8 cellular contexts compared by ENCODE assay signal in the genomic region with DNA sequence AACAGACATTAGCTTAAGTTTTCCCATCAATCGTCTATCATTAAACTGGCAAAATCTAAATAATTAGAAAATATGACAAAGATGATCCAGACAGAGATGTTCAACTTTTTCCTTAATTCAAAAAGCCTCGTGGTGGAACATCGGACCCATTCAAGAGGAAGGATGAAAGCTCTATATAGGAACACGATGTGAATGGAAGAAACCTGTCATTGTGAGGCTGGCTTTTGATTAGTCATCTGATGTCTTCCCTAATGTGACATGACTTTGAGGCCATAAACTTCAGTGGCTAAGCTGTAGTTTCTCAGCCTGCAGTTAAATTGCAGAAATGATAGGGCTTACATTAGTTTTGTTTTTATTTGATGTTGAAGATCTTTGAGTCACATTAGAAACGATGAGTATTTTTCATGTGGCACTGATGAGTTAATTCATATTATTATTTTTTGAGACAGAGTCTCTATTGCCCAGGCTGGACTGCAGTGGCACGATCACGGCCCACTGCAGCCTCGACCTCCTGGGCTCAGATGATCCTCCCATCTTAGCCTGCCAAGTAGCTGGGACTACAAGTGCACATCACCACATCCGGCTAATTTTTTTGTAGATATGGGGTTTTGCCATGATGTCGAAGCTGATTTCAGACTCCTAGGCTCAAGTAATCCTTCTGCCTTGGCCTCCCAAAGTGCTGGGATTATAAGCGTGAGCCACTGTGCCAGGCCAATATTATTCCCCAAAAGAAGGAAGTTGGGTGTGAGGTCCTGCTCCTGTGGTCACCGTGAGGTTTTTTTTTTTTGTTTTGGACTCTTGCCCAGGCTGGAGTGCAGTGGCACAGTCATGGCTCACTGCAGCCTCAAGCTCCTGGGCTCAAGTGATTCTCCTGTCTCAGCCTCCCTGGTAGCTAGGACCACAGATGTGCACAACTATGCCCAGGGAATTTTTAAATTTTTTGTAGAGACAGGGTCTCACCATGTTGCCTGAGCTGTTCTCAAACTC. TPM values are rescaled to one million over a fixed set of nuclear protein-coding genes. Genes with fewer than 3 reads are reported as not detected.
DNase-seq lines count a peak whose midpoint lies in the region; TF ChIP-seq lines count a peak whose summit lies in the region.

No MANE protein-coding gene starts in this region.

- no peak for TF ChIP-seq POLR2A in thyroid gland (IDR thresholded peaks at IDR 0.05)

- POLR2A ChIA-PET in AG04449 (lab: Yijun Ruan, JAX), result interaction anchor here (1.2 to 1.6 kb wide), 2 partner anchors 43 to 208 kb away, joined by 3 to 4 read pairs; partner anchors contain the start of gene WIPI1

- TF ChIP-seq CTCF in AG04449 (IDR thresholded peaks at IDR 0.05; ENCODE audit: insufficient read depth, low read length, missing control alignments) (no peak), thyroid gland (IDR thresholded peaks at IDR 0.05) (no peak)

- peak overlapping the region in 2 of 3 donors; percentile 97 to 98 for H3K27ac ChIP-seq in thyroid gland

- H3K27ac Mint-ChIP-seq in activated T-helper 1 cell treated with anti-CD3 and anti-CD28 coated beads, Interleukin-12 subunit alpha, Interleukin-12 subunit beta, Interleukin-2, Interleukin-4 antibody, amounts not matched to agents 30 ng/mL and 10 ng/mL and 1 ng/mL, durations not matched to agents 14 hours and 24 hours and 36 hours, result peak overlapping the region; percentile 96
- peak overlapping the region; percentile 97 to 100 (median 100) for H3K27ac Mint-ChIP-seq in immature natural killer cell

- peaks cover 64% of the 10 kb centered on the region for H3K4me1 Mint-ChIP-seq in activated T-helper 1 cell treated with anti-CD3 and anti-CD28 coated beads, Interleukin-12 subunit alpha, Interleukin-12 subunit beta, Interleukin-2, Interleukin-4 antibody, amounts not matched to agents 30 ng/mL and 10 ng/mL and 1 ng/mL, durations not matched to agents 14 hours and 24 hours and 36 hours (ENCODE audit: low read depth)
- peaks cover 68 to 82% of the 10 kb centered on the region in 2 donors for H3K4me1 Mint-ChIP-seq in immature natural killer cell

- intact Hi-C loops in activated T-helper 1 cell treated with anti-CD3 and anti-CD28 coated beads, Interleukin-12 subunit alpha, Interleukin-12 subunit beta, Interleukin-2, Interleukin-4 antibody, amounts not matched to agents 30 ng/mL and 10 ng/mL and 1 ng/mL, durations not matched to agents 14 hours and 24 hours and 36 hours (cut with micrococcal nuclease), result loop anchor here (1.0 to 10.0 kb wide), 7 partner anchors 42 to 424 kb away; partner anchors contain the start of genes ARSG, BPTF, PRKAR1A and SLC16A6
- intact Hi-C loops in thyroid gland (cut with DNase I), result no loop called here

- CTCF ChIA-PET in AG04449 (lab: Yijun Ruan, JAX), result interaction anchor here (0.7 to 3.9 kb wide), 20 partner anchors 8 to 358 kb away, joined by 3 to 27 read pairs (median 5); no protein-coding TSS in a partner anchor

- peaks cover 35% of the 10 kb centered on the region for H3K36me3 Mint-ChIP-seq in activated T-helper 1 cell treated with anti-CD3 and anti-CD28 coated beads, Interleukin-12 subunit alpha, Interleukin-12 subunit beta, Interleukin-2, Interleukin-4 antibody, amounts not matched to agents 30 ng/mL and 10 ng/mL and 1 ng/mL, durations not matched to agents 14 hours and 24 hours and 36 hours (ENCODE audit: low read depth)
- peaks cover 3 to 17% (median 10%) of the 10 kb centered on the region in 3 donors for H3K36me3 Mint-ChIP-seq in immature natural killer cell

- peaks cover 2 to 3% of the 10 kb centered on the region in 2 donors for H3K36me3 ChIP-seq in thyroid gland
- H3K36me3 ChIP-seq in H7 (replicated peaks; ENCODE audit: control insufficient read depth, insufficient read depth, low read length), result peaks cover 4% of the 10 kb centered on the region

- no peak for DNase-seq in AG04449 (ENCODE audit: low read depth, low spot score)
- DNase-seq in HT1080 (ENCODE audit: low read depth), result peak; percentile 47
- DNase-seq in activated T-helper 1 cell treated with anti-CD3 and anti-CD28 coated beads, Interleukin-12 subunit alpha, Interleukin-12 subunit beta, Interleukin-2, Interleukin-4 antibody, amounts not matched to agents 30 ng/mL and 10 ng/mL and 1 ng/mL, durations not matched to agents 14 hours and 24 hours and 36 hours (ENCODE audit: low spot score), result no peak
- DNase-seq in immature natural killer cell, result peak; percentile 55 to 64 (median 59)
- no peak for DNase-seq in thyroid gland
- DNase-seq in H7, result no peak
- no peak for DNase-seq in dedifferentiated amniotic fluid mesenchymal stem cell (ENCODE audit: extremely low spot score)
- no peak for DNase-seq in NCI-H345 (lab: John Stamatoyannopoulos, UW)

- no peaks in the 10 kb centered on the region for H3K9me3 Mint-ChIP-seq in activated T-helper 1 cell treated with anti-CD3 and anti-CD28 coated beads, Interleukin-12 subunit alpha, Interleukin-12 subunit beta, Interleukin-2, Interleukin-4 antibody, amounts not matched to agents 30 ng/mL and 10 ng/mL and 1 ng/mL, durations not matched to agents 14 hours and 24 hours and 36 hours
- H3K9me3 Mint-ChIP-seq in immature natural killer cell, result no peaks in the 10 kb centered on the region

- H3K27me3 Mint-ChIP-seq in activated T-helper 1 cell treated with anti-CD3 and anti-CD28 coated beads, Interleukin-12 subunit alpha, Interleukin-12 subunit beta, Interleukin-2, Interleukin-4 antibody, amounts not matched to agents 30 ng/mL and 10 ng/mL and 1 ng/mL, durations not matched to agents 14 hours and 24 hours and 36 hours (ENCODE audit: insufficient read depth), result no peaks in the 10 kb centered on the region
- H3K27me3 Mint-ChIP-seq in immature natural killer cell (ENCODE audit: low read depth in 3 of 3), result peaks cover 32 to 46% (median 33%) of the 10 kb centered on the region in 3 donors

- WGBS in thyroid gland, 2 donors, result 72 to 75% methylated on average over 12 of the region's 12 CpGs

- H3K4me3 ChIP-seq in AG04449 (ENCODE audit: low read depth, low read length) (peak overlapping the region; percentile 80), thyroid gland (replicated peaks in 1 of 3) (no peak overlapping the region), H7 (ENCODE audit: insufficient read depth, low read depth, low read length) (no peak overlapping the region)

- peak overlapping the region; percentile 88 for H3K4me3 Mint-ChIP-seq in activated T-helper 1 cell treated with anti-CD3 and anti-CD28 coated beads, Interleukin-12 subunit alpha, Interleukin-12 subunit beta, Interleukin-2, Interleukin-4 antibody, amounts not matched to agents 30 ng/mL and 10 ng/mL and 1 ng/mL, durations not matched to agents 14 hours and 24 hours and 36 hours
- H3K4me3 Mint-ChIP-seq in immature natural killer cell, result peak overlapping the region; percentile 87 to 92 (median 91)

- H3K27me3 ChIP-seq in thyroid gland, result no peaks in the 10 kb centered on the region
- no peaks in the 10 kb centered on the region for H3K27me3 ChIP-seq in H7 (ENCODE audit: control insufficient read depth, insufficient read depth, low read length)

- H3K9me3 ChIP-seq in thyroid gland, result no peaks in the 10 kb centered on the region

- peaks cover 8 to 11% of the 10 kb centered on the region in 2 donors for H3K4me1 ChIP-seq in thyroid gland

RNA-seq across cellular contexts. Expression of gene AMZ2, which starts 1.3 kb away (rescaled TPM):
- 51.0 and 62.4 TPM in 2 replicates for total RNA-seq in HT1080 (2014; rRNA removed; shearing (Covaris generic))
- 99.1 and 108 TPM in 2 replicates for polyA plus RNA-seq in HT1080 (2015; cell fraction: cytosol; rRNA removed)
- polyA plus RNA-seq in HT1080 (2015; cell fraction: nucleus; rRNA removed), result 67.1 and 71.9 TPM in 2 replicates
- total RNA-seq in activated T-helper 1 cell treated with anti-CD3 and anti-CD28 coated beads, Interleukin-12 subunit alpha, Interleukin-12 subunit beta, Interleukin-2, Interleukin-4 antibody, amounts not matched to agents 30 ng/mL and 10 ng/mL and 1 ng/mL, durations not matched to agents 14 hours and 24 hours and 36 hours, result 67.3 and 75.7 TPM in 2 replicates
- polyA plus RNA-seq in immature natural killer cell, result 100 to 1,000 TPM; 146 to 193 (median 169) TPM
- 10 to 100 TPM; 25.0 to 72.1 (median 63.1) TPM for total RNA-seq in thyroid gland
- total RNA-seq in H7 (2014; rRNA removed; shearing (Covaris generic)), result 73.7 and 94.3 TPM in 2 replicates

RNA-seq across cellular contexts. Expression of gene SLC16A6, which starts 41.7 kb away (rescaled TPM):
- total RNA-seq in HT1080 (2014; rRNA removed; shearing (Covaris generic)), result 0.16 TPM in 1 of 2 replicates, not detected in the other
- polyA plus RNA-seq in HT1080 (2015; cell fraction: cytosol; rRNA removed), result 0.16 and 1.5 TPM in 2 replicates
- polyA plus RNA-seq in HT1080 (2015; cell fraction: nucleus; rRNA removed), result 0.22 and 0.26 TPM in 2 replicates
- 3.0 and 3.8 TPM in 2 replicates for total RNA-seq in activated T-helper 1 cell treated with anti-CD3 and anti-CD28 coated beads, Interleukin-12 subunit alpha, Interleukin-12 subunit beta, Interleukin-2, Interleukin-4 antibody, amounts not matched to agents 30 ng/mL and 10 ng/mL and 1 ng/mL, durations not matched to agents 14 hours and 24 hours and 36 hours
- 1 to 10 TPM in 2 of 3 donors, under 1 TPM in 1; 0.88 to 4.8 (median 3.5) TPM for polyA plus RNA-seq in immature natural killer cell
- 1 to 10 TPM in 1 of 4 donors, under 1 TPM in 3; 0.13 to 1.8 (median 0.46) TPM for total RNA-seq in thyroid gland
- 0.15 and 0.28 TPM in 2 replicates for total RNA-seq in H7 (2014; rRNA removed; shearing (Covaris generic))

RNA-seq across cellular contexts. Expression of gene ARSG, which starts 42.1 kb away (rescaled TPM):
- 1.0 and 1.2 TPM in 2 replicates for total RNA-seq in HT1080 (2014; rRNA removed; shearing (Covaris generic))
- polyA plus RNA-seq in HT1080 (2015; cell fraction: cytosol; rRNA removed), result 3.2 and 3.7 TPM in 2 replicates
- polyA plus RNA-seq in HT1080 (2015; cell fraction: nucleus; rRNA removed), result 4.3 and 8.9 TPM in 2 replicates
- total RNA-seq in activated T-helper 1 cell treated with anti-CD3 and anti-CD28 coated beads, Interleukin-12 subunit alpha, Interleukin-12 subunit beta, Interleukin-2, Interleukin-4 antibody, amounts not matched to agents 30 ng/mL and 10 ng/mL and 1 ng/mL, durations not matched to agents 14 hours and 24 hours and 36 hours, result 5.5 and 6.7 TPM in 2 replicates
- polyA plus RNA-seq in immature natural killer cell, result 10 to 100 TPM; 15.0 to 18.7 (median 15.3) TPM
- 10 to 100 TPM in 3 of 4 donors, 1 to 10 TPM in 1; 9.1 to 28.3 (median 18.1) TPM for total RNA-seq in thyroid gland
- total RNA-seq in H7 (2014; rRNA removed; shearing (Covaris generic)), result 15.7 and 18.8 TPM in 2 replicates

Comparison
In these comparisons a context has a peak if more than half of its experiments do, and no peak if none do; other contexts are left out.
1. DNase-seq: peak in HT1080 (single experiment) and immature natural killer cell (3 of 3); none in AG04449 (single experiment), activated T-helper 1 cell treated with anti-CD3 and anti-CD28 coated beads, Interleukin-12 subunit alpha, Interleukin-12 subunit beta, Interleukin-2, Interleukin-4 antibody, amounts not matched to agents 30 ng/mL and 10 ng/mL and 1 ng/mL, durations not matched to agents 14 hours and 24 hours and 36 hours (single experiment), thyroid gland (0 of 2), H7 (single experiment), dedifferentiated amniotic fluid mesenchymal stem cell (single experiment) and NCI-H345 (single experiment).